Comparison of ENCODE assay signal across 1 cellular context in genomic region chr21:29506947-29507346, GRCh38.
A peak's percentile ranks its signal among the peaks of the same experiment; 100 is the strongest.
TF ChIP-seq lines count a peak whose summit lies in the region.

No MANE protein-coding gene starts in this region.

TF ChIP-seq in K562, 482 proteins besides CTCF, POLR2A, EP300 and RAD21 (continued from another document):
- TF ChIP-seq UBTF (IDR thresholded peaks at IDR 0.05; ENCODE audit: borderline replicate concordance in 1 of 2, low read depth in 2 of 2, low read length in 2 of 2) (no peak), XRCC5 (IDR thresholded peaks at IDR 0.05; ENCODE audit: low read depth, low read length) (no peak), COPS2 (conservative IDR thresholded peaks at IDR 0.05) (no peak), ETV1 (tag; conservative IDR thresholded peaks at IDR 0.05; ENCODE audit: low read depth) (no peak), KDM1A (IDR thresholded peaks at IDR 0.05) (peak; percentile 70 to 71)
TF ChIP-seq in K562: peak in this region for 2.
